1 cellular context compared by ENCODE assay signal in the genomic region with DNA sequence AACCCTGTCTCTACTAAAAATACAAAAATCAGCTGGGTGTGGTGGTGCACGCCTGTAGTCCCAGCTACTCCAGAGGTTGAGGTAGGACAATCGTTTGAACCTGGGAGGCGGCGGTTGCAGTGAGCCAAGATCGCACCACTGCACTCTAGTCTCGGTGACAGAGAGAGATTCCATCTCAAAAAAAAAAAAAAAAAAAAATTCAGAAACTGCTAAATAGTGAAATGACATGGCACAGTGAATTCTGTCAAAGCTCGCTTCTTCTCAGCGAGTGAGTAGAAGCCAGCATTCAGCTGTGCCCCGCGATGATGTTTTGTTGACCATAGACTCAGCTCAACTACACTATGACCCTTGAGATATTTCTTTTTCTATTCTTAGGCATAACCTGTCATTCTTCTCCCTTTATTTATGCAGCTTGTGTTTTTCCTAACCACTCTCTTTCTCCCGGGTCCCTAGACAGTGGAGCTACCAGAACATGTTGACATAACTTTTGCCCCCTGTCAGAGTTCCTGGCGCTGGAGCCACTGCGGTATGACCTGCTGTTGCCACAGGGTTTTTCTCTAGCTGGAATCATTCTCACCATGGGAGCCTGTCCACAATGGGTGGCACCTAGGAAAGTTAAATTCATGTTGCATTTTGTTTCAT.
TF ChIP-seq lines count a peak whose summit lies in the region.

No MANE protein-coding gene starts in this region.

TF ChIP-seq in HepG2, 621 proteins besides CTCF, POLR2A, EP300 and RAD21 (continued from another document and continues in another):
- TF ChIP-seq LCORL (IDR thresholded peaks at IDR 0.05) (no peak), LCORL (CRISPR knock-in tag; IDR thresholded peaks at IDR 0.05) (no peak), BRD4 (CRISPR knock-in tag; IDR thresholded peaks at IDR 0.05) (no peak), GTF3A (CRISPR knock-in tag; conservative IDR thresholded peaks at IDR 0.05) (no peak), NR3C1 (CRISPR knock-in tag; IDR thresholded peaks at IDR 0.05) (no peak), ZNF407 (CRISPR knock-in tag; IDR thresholded peaks at IDR 0.05; ENCODE audit: not compliant biosample characterization) (no peak), ZBTB10 (CRISPR knock-in tag; IDR thresholded peaks at IDR 0.05; ENCODE audit: borderline replicate concordance) (no peak), ZFP36L1 (CRISPR knock-in tag; IDR thresholded peaks at IDR 0.05) (no peak), HMGXB3 (CRISPR knock-in tag; IDR thresholded peaks at IDR 0.05; ENCODE audit: borderline replicate concordance) (no peak), PHF5A (CRISPR knock-in tag; IDR thresholded peaks at IDR 0.05; ENCODE audit: low read depth, unreplicated experiment) (no peak), ZNF839 (CRISPR knock-in tag; IDR thresholded peaks at IDR 0.05; ENCODE audit: borderline replicate concordance) (no peak), DPF2 (CRISPR knock-in tag; IDR thresholded peaks at IDR 0.05; ENCODE audit: borderline replicate concordance, low read depth) (peak; percentile 63), ZNF841 (CRISPR knock-in tag; IDR thresholded peaks at IDR 0.05; ENCODE audit: borderline replicate concordance) (no peak), NBN (conservative IDR thresholded peaks at IDR 0.05) (no peak), ZNF235 (CRISPR knock-in tag; IDR thresholded peaks at IDR 0.05; ENCODE audit: borderline replicate concordance) (no peak), ZIK1 (CRISPR knock-in tag; IDR thresholded peaks at IDR 0.05; ENCODE audit: borderline replicate concordance, low read depth) (no peak), AKAP8 (CRISPR knock-in tag; IDR thresholded peaks at IDR 0.05) (no peak), NKX3-1 (CRISPR knock-in tag; IDR thresholded peaks at IDR 0.05) (no peak), ZNF790 (CRISPR knock-in tag; IDR thresholded peaks at IDR 0.05; ENCODE audit: borderline replicate concordance) (no peak), SATB2 (CRISPR knock-in tag; IDR thresholded peaks at IDR 0.05) (no peak), IRX3 (CRISPR knock-in tag; IDR thresholded peaks at IDR 0.05; ENCODE audit: borderline replicate concordance, low read depth) (no peak), ZFP62 (CRISPR knock-in tag; IDR thresholded peaks at IDR 0.05) (no peak), SIX4 (CRISPR knock-in tag; IDR thresholded peaks at IDR 0.05) (no peak), KLF9 (CRISPR knock-in tag; IDR thresholded peaks at IDR 0.05; ENCODE audit: low read depth) (no peak), SALL1 (CRISPR knock-in tag; IDR thresholded peaks at IDR 0.05) (peak; percentile 87), ZMYM2 (CRISPR knock-in tag; IDR thresholded peaks at IDR 0.05) (no peak), RFX5 (IDR thresholded peaks at IDR 0.05; ENCODE audit: low read depth, low read length) (no peak), MAZ (IDR thresholded peaks at IDR 0.05; ENCODE audit: borderline replicate concordance, low read depth, low read length) (no peak), MAZ (CRISPR knock-in tag; IDR thresholded peaks at IDR 0.05; ENCODE audit: low read depth) (no peak), ZSCAN31 (CRISPR knock-in tag; IDR thresholded peaks at IDR 0.05; ENCODE audit: low read depth) (no peak), ZNF10 (CRISPR knock-in tag; IDR thresholded peaks at IDR 0.05; ENCODE audit: borderline replicate concordance, low read depth) (no peak), ZNF367 (CRISPR knock-in tag; IDR thresholded peaks at IDR 0.05; ENCODE audit: borderline replicate concordance) (no peak), ATRX (CRISPR knock-in tag; IDR thresholded peaks at IDR 0.05; ENCODE audit: borderline replicate concordance) (no peak), ZNF720 (CRISPR knock-in tag; IDR thresholded peaks at IDR 0.05) (no peak), FOSL2 (CRISPR knock-in tag; IDR thresholded peaks at IDR 0.05) (peak; percentile 43), DMAP1 (CRISPR knock-in tag; IDR thresholded peaks at IDR 0.05) (no peak), XRCC5 (optimal IDR thresholded peaks at IDR 0.05; ENCODE audit: low read length) (no peak), ZKSCAN8 (CRISPR knock-in tag; IDR thresholded peaks at IDR 0.05; ENCODE audit: borderline replicate concordance) (no peak)
- TF ChIP-seq, protein P1, sequence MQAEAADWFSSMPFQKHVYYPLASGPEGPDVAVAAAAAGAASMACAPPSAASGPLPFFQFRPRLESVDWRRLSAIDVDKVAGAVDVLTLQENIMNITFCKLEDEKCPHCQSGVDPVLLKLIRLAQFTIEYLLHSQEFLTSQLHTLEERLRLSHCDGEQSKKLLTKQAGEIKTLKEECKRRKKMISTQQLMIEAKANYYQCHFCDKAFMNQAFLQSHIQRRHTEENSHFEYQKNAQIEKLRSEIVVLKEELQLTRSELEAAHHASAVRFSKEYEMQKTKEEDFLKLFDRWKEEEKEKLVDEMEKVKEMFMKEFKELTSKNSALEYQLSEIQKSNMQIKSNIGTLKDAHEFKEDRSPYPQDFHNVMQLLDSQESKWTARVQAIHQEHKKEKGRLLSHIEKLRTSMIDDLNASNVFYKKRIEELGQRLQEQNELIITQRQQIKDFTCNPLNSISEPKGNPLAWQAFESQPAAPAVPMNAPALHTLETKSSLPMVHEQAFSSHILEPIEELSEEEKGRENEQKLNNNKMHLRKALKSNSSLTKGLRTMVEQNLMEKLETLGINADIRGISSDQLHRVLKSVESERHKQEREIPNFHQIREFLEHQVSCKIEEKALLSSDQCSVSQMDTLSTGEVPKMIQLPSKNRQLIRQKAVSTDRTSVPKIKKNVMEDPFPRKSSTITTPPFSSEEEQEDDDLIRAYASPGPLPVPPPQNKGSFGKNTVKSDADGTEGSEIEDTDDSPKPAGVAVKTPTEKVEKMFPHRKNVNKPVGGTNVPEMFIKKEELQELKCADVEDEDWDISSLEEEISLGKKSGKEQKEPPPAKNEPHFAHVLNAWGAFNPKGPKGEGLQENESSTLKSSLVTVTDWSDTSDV (CRISPR knock-in tag; IDR thresholded peaks at IDR 0.05) = no peak
- TF ChIP-seq, protein P2, sequence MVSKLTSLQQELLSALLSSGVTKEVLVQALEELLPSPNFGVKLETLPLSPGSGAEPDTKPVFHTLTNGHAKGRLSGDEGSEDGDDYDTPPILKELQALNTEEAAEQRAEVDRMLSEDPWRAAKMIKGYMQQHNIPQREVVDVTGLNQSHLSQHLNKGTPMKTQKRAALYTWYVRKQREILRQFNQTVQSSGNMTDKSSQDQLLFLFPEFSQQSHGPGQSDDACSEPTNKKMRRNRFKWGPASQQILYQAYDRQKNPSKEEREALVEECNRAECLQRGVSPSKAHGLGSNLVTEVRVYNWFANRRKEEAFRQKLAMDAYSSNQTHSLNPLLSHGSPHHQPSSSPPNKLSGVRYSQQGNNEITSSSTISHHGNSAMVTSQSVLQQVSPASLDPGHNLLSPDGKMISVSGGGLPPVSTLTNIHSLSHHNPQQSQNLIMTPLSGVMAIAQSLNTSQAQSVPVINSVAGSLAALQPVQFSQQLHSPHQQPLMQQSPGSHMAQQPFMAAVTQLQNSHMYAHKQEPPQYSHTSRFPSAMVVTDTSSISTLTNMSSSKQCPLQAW (CRISPR knock-in tag; IDR thresholded peaks at IDR 0.05) = peak; percentile 65
- TF ChIP-seq, protein P3, sequence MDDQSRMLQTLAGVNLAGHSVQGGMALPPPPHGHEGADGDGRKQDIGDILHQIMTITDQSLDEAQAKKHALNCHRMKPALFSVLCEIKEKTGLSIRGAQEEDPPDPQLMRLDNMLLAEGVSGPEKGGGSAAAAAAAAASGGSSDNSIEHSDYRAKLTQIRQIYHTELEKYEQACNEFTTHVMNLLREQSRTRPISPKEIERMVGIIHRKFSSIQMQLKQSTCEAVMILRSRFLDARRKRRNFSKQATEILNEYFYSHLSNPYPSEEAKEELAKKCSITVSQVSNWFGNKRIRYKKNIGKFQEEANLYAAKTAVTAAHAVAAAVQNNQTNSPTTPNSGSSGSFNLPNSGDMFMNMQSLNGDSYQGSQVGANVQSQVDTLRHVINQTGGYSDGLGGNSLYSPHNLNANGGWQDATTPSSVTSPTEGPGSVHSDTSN (CRISPR knock-in tag; IDR thresholded peaks at IDR 0.05; ENCODE audit: borderline replicate concordance) = no peak
